Comparison of ENCODE assay signal across 18 cellular contexts in genomic region chr2:37604716-37605115, GRCh38.
"Had no signal": no experiment of that assay in that cellular context is flagged by ENCODE, and none has a peak within 500 bp of the region (broad histone marks: within the 10 kb centered on the region; RNA-seq: fewer than 3 reads in every experiment).

No MANE protein-coding gene starts in this region.

- H3K36me3 ChIP-seq: lower lobe of right lung, prostate gland, spleen, upper lobe of right lung had no signal

- H3K4me1 ChIP-seq: prostate gland, upper lobe of right lung had no signal

- H3K27ac Mint-ChIP-seq: activated CD4-positive, alpha-beta T cell treated with anti-CD3 and anti-CD28 coated beads, Interleukin-2, amount 10 ng/mL, durations not matched to agents 7 days and 5 days; stimulated activated naive CD8-positive, alpha-beta T cell treated with anti-CD3 and anti-CD28 coated beads, Interleukin-15, amount 100 ng/mL, for 72 hours had no signal

- H3K27ac ChIP-seq: dorsolateral prefrontal cortex, lower lobe of right lung, prostate gland, spleen, upper lobe of right lung had no signal

- H3K27me3 Mint-ChIP-seq: stimulated activated naive CD8-positive, alpha-beta T cell treated with anti-CD3 and anti-CD28 coated beads, Interleukin-15, amount 100 ng/mL, for 72 hours had no signal

- H3K27me3 ChIP-seq: spleen, upper lobe of right lung had no signal

- H3K4me3 Mint-ChIP-seq: activated CD4-positive, alpha-beta T cell treated with anti-CD3 and anti-CD28 coated beads, Interleukin-2, amount 10 ng/mL, durations not matched to agents 7 days and 5 days; neural crest cell; stimulated activated naive CD8-positive, alpha-beta T cell treated with anti-CD3 and anti-CD28 coated beads, Interleukin-15, amount 100 ng/mL, for 72 hours had no signal

- H3K4me3 ChIP-seq: dorsolateral prefrontal cortex, lower lobe of right lung, prostate gland, spleen, upper lobe of right lung had no signal

- ATAC-seq: esophagus mucosa; left colon; lower lobe of right lung; sciatic nerve; stimulated activated naive CD8-positive, alpha-beta T cell treated with anti-CD3 and anti-CD28 coated beads, Interleukin-15, amount 100 ng/mL, for 72 hours; upper lobe of right lung had no signal

- H3K4me1 Mint-ChIP-seq: neural crest cell had no signal

- DNase-seq: activated CD4-positive, alpha-beta T cell treated with anti-CD3 and anti-CD28 coated beads, Interleukin-2, amount 10 ng/mL, durations not matched to agents 7 days and 5 days; activated naive CD4-positive, alpha-beta T cell treated with Interleukin-2 at 50 U/mL for 16 hours; aorta; dorsolateral prefrontal cortex; foreskin melanocyte; head of caudate nucleus; immature natural killer cell; left colon; lower lobe of right lung; midbrain; spleen; stimulated activated naive CD8-positive, alpha-beta T cell treated with anti-CD3 and anti-CD28 coated beads, Interleukin-15, amount 100 ng/mL, for 72 hours; T-helper 2 cell; upper lobe of right lung had no signal

- H3K9me3 ChIP-seq: prostate gland, upper lobe of right lung had no signal
